ENCODE assay signal across 8 cellular contexts in the genomic region with DNA sequence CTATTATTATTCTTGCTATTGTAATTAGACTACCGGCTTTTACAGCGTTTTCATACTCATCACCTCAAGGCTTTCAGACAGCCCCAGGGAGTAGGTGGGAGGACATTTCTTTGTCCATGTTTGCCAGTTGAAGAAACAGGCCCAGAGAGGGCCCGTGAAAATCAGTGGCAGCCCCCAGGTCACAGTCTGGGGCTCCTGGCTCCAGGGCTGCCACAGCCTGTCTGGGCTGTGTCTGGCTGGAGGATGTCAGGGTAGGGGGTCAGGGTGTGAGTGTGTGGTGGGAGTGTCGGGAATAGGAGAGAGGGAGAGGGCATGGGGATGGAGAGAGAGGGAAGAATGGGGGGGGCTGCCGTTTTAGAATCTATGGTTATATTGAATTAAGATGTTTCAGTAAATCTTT.
"Had no signal": no experiment of that assay in that cellular context is flagged by ENCODE, and none has a peak within 500 bp of the region (broad histone marks: within the 10 kb centered on the region; RNA-seq: fewer than 3 reads in every experiment).

No MANE protein-coding gene starts in this region.

- H3K9ac ChIP-seq: GM23248 had no signal

- H3K9me3 Mint-ChIP-seq: H9, HFFc6, IgD-negative memory B cell had no signal

- FAIRE-seq: HepG2 had no signal

- ATAC-seq: HCT116 had no signal

- DNase-seq: GM23248, GOT3, H9, HFFc6 had no signal

- H3K27ac Mint-ChIP-seq: H9, HFFc6 had no signal

- H3K4me3 Mint-ChIP-seq: H9, HFFc6, IgD-negative memory B cell had no signal

- H3K4me3 ChIP-seq: GM23248 had no signal

- H2AFZ ChIP-seq: GM23248 had no signal

- H3K27ac ChIP-seq: GM23248, HL-60 had no signal
